8 cellular contexts compared by ENCODE assay signal in the genomic region with DNA sequence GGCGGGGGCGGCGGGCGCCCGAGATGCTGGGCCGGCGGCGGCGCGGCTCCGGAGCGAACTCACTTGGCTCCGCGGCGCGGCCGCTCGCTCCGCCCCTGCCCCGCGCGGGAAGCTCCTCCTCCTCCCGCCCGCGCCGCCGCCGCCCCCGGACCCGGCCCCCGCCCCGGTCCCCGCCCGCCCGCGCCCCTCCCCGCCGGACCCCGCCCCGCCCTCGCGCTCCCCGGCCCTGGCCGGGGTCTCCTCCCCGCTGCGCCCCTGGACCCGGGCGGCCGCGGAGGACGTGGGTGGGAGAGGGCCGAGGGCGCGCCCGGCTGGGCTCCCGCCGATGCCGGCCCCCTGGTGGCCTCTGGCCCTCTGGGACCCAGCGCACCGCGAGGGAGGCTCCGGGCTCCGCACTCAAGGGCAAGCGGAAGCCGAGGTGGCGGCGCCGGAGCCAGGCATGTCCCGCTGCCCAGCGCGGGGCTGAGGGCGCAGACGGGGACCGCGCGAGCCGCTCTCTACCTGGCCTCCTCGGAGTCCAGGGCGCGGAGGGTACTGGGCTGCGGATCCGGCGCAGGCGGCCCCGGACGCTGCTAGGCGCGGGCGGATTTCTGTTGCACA. TPM values are rescaled to one million over a fixed set of nuclear protein-coding genes. Genes with fewer than 3 reads are reported as not detected.
DNase-seq lines count a peak whose midpoint lies in the region; TF ChIP-seq lines count a peak whose summit lies in the region.

A gene with protein sequence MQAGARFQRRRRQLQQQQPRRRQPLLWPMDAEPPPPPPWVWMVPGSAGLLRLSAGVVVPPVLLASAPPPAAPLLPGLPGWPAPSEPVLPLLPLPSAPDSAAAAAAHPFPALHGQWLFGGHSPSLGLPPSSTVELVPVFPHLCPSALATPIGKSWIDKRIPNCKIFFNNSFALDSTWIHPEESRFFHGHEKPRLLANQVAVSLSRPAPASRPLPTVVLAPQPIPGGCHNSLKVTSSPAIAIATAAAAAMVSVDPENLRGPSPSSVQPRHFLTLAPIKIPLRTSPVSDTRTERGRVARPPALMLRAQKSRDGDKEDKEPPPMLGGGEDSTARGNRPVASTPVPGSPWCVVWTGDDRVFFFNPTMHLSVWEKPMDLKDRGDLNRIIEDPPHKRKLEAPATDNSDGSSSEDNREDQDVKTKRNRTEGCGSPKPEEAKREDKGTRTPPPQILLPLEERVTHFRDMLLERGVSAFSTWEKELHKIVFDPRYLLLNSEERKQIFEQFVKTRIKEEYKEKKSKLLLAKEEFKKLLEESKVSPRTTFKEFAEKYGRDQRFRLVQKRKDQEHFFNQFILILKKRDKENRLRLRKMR (minus strand): TSS at position 61 of the 600 bp plus-strand sequence. CDS start 86 bp downstream, outside the sequence.

- H3K27me3 Mint-ChIP-seq in glutamatergic neuron (ENCODE audit: unreplicated experiment) = peaks cover 4% of the 10 kb centered on the region

- no peak for TF ChIP-seq CTCF in glutamatergic neuron (IDR thresholded peaks at IDR 0.05; ENCODE audit: partially characterized antibody, unreplicated experiment)

- peaks cover 5% of the 10 kb centered on the region for H3K36me3 Mint-ChIP-seq in glutamatergic neuron (ENCODE audit: unreplicated experiment)

- H3K4me3 Mint-ChIP-seq in glutamatergic neuron (ENCODE audit: unreplicated experiment) = peak within 1 kb of the TSS; percentile 77

- in situ Hi-C loops in ACHN (cut with HindIII; ENCODE audit: low pct_ligation_motif_present, low pct_unique_long_range_greater_than_20kb, low sequenced_read_pairs) = no loop called here

- H3K4me1 Mint-ChIP-seq in glutamatergic neuron (ENCODE audit: low read depth, unreplicated experiment) = no peaks in the 10 kb centered on the region

- peaks cover 6% of the 10 kb centered on the region for H3K9me3 Mint-ChIP-seq in glutamatergic neuron (ENCODE audit: unreplicated experiment)

- no peak within 1 kb of the TSS for H3K27ac Mint-ChIP-seq in glutamatergic neuron (ENCODE audit: unreplicated experiment)

- DNase-seq in NCI-H345 (lab: John Stamatoyannopoulos, UW) (peak; percentile 65), NCI-H345 treated with DMSO at 0.1 percent for 48 hours (lab: John Stamatoyannopoulos, UW; ENCODE audit: unreplicated experiment) (no peak), NCI-H748 (lab: John Stamatoyannopoulos, UW; ENCODE audit: unreplicated experiment) (peak; percentile 57), glutamatergic neuron (peak; percentile 54), ACHN (no peak), D341Med (ENCODE audit: low spot score) (no peak)
- peak; percentile 18 for DNase-seq in stimulated activated CD4-positive, alpha-beta T cell treated with anti-CD3 and anti-CD28 coated beads, Interleukin-4, amount 100 ng/mL, for 1 hour
- DNase-seq in central memory CD4-positive, alpha-beta T cell = no peak

RNA-seq across cellular contexts. Expression of the gene that starts here (rescaled TPM):
- 2.2 TPM for total RNA-seq in glutamatergic neuron (ENCODE audit: unreplicated experiment)

Comparison
In these comparisons a context has a peak if more than half of its experiments do, and no peak if none do; other contexts are left out.
1. DNase-seq: peak in NCI-H345 (single experiment), NCI-H748 (single experiment), glutamatergic neuron (single experiment) and stimulated activated CD4-positive, alpha-beta T cell treated with anti-CD3 and anti-CD28 coated beads, Interleukin-4, amount 100 ng/mL, for 1 hour (single experiment); none in NCI-H345 treated with DMSO at 0.1 percent for 48 hours (single experiment), ACHN (single experiment), D341Med (single experiment) and central memory CD4-positive, alpha-beta T cell (single experiment).